In the genomic region with DNA sequence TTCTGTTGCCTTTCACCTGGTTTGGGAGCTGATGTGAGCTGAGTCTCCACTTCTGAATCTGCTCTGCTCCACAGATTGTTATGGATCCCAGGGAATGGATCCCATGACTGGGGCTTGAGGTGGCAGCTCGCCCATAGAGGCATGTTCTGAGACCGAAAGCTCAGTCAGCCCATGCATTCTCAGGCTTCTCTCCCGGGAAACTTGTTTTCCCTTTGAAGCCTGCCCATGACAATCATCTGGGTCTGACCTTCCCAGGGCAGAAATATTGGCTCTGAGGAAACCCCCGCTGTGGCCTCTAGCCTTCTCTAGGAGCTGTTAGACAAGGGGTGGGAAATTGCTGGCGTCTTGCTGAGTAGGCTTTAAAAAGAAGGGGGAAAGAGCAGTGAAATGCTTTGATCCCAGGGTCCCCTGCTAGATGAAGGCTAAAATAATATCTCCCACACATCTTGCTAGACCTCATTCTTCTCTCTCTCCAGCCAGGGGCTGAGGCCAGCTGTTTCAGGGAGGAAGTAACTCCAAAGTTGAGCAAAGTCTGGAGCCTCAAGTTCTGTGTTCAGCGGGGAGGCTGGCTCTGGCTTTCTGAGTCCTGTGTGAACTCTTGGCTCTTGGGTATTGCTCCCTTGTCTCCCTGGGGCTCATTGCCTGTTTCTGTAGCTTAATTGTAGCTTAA, we compare ENCODE assay signal across 1 cellular context.
TF ChIP-seq lines count a peak whose summit lies in the region.

No MANE protein-coding gene starts in this region.

TF ChIP-seq in IMR-90, 13 proteins besides CTCF, POLR2A, EP300 and RAD21:
- TF ChIP-seq SMC3 (IDR thresholded peaks at IDR 0.05; ENCODE audit: low read depth, low read length), result no peak
- no peak for TF ChIP-seq USF2 (IDR thresholded peaks at IDR 0.05; ENCODE audit: low read depth, low read length)
- TF ChIP-seq FOS (IDR thresholded peaks at IDR 0.05; ENCODE audit: low read depth, low read length), result no peak
- TF ChIP-seq MAZ (IDR thresholded peaks at IDR 0.05; ENCODE audit: borderline replicate concordance, low read depth, low read length), result no peak
- TF ChIP-seq CEBPB (IDR thresholded peaks at IDR 0.05; ENCODE audit: low read depth, low read length), result no peak
- no peak for TF ChIP-seq MAFK (IDR thresholded peaks at IDR 0.05; ENCODE audit: low read depth, low read length)
- no peak for TF ChIP-seq CHD1 (IDR thresholded peaks at IDR 0.05; ENCODE audit: low read depth, low read length)
- TF ChIP-seq MXI1 (IDR thresholded peaks at IDR 0.05; ENCODE audit: borderline replicate concordance, low read depth, low read length), result no peak
- TF ChIP-seq NFE2L2 (IDR thresholded peaks at IDR 0.05; ENCODE audit: low read depth, low read length), result no peak
- TF ChIP-seq RCOR1 (IDR thresholded peaks at IDR 0.05; ENCODE audit: insufficient replicate concordance, low read length), result no peak
- no peak for TF ChIP-seq RFX5 (IDR thresholded peaks at IDR 0.05; ENCODE audit: low read depth, low read length)
- TF ChIP-seq BHLHE40 (IDR thresholded peaks at IDR 0.05; ENCODE audit: low read depth, low read length), result no peak
- no peak for TF ChIP-seq ELK1 (IDR thresholded peaks at IDR 0.05; ENCODE audit: borderline replicate concordance, low read depth, low read length)
